ENCODE assay signal across 13 cellular contexts in genomic region chr10:126133906-126134703, GRCh38.
A peak's percentile ranks its signal among the peaks of the same experiment; 100 is the strongest.
DNase-seq lines count a peak whose midpoint lies in the region; FAIRE-seq and TF ChIP-seq lines count a peak whose summit lies in the region.
"Had no signal": no experiment of that assay in that cellular context is flagged by ENCODE, and none has a peak within 500 bp of the region (broad histone marks: within the 10 kb centered on the region; RNA-seq: fewer than 3 reads in every experiment).

No MANE protein-coding gene starts in this region.

- no peak overlapping the region for H3K14ac ChIP-seq in mesenchymal stem cell (ENCODE audit: low read length in 2 of 2)

- 4% methylated on average over 5 of the region's 6 CpGs for WGBS in mesenchymal stem cell

- H3K18ac ChIP-seq in mesenchymal stem cell (ENCODE audit: low read depth in 1 of 2, low read length in 2 of 2), result peak overlapping the region in 1 of 2 experiments; percentile 16

- H2BK5ac ChIP-seq in mesenchymal stem cell (ENCODE audit: low read depth, low read length, poor library complexity, severe bottlenecking), result no peak overlapping the region

- no peak overlapping the region for H2BK120ac ChIP-seq in mesenchymal stem cell (ENCODE audit: low read depth, low read length)

- H4K91ac ChIP-seq in mesenchymal stem cell (ENCODE audit: low read length), result no peak overlapping the region

- TF ChIP-seq CTCF in AG09319 (IDR thresholded peaks at IDR 0.05; ENCODE audit: low read depth, low read length), result no peak

- H3K9me3 ChIP-seq in MG63 (peaks cover 6% of the 10 kb centered on the region), mesenchymal stem cell (ENCODE audit: control insufficient read depth, low read length) (no peaks in the 10 kb centered on the region)
- H3K9me3 ChIP-seq: psoas muscle had no signal

- H3K27me3 ChIP-seq in MG63 (no peaks in the 10 kb centered on the region), mesenchymal stem cell (ENCODE audit: control insufficient read depth in 1 of 2, insufficient read depth in 1 of 2, low read length in 2 of 2) (no peaks in the 10 kb centered on the region)

- no peak overlapping the region for H3K23ac ChIP-seq in mesenchymal stem cell (ENCODE audit: low read length in 2 of 2)

- H3K4me2 ChIP-seq in mesenchymal stem cell (ENCODE audit: low read length, poor library complexity, severe bottlenecking), result no peak overlapping the region

- peak overlapping the region; percentile 37 for H3K27ac ChIP-seq in mesenchymal stem cell (ENCODE audit: low read length, poor library complexity, severe bottlenecking)
- H3K27ac ChIP-seq: psoas muscle, VCaP had no signal

- no peak overlapping the region for H2AFZ ChIP-seq in mesenchymal stem cell (ENCODE audit: low read depth, low read length)

- H2AK5ac ChIP-seq in mesenchymal stem cell (ENCODE audit: low read length, severe bottlenecking), result peak overlapping the region; percentile 34

- DNase-seq in AG09319 (ENCODE audit: extremely low read depth, low read depth), result peak; percentile 47
- peak; percentile 60 for DNase-seq in MG63
- DNase-seq in dedifferentiated amniotic fluid mesenchymal stem cell (ENCODE audit: extremely low spot score), result peak; percentile 85
- peak; percentile 99 for DNase-seq in mesenchymal stem cell
- no peak for DNase-seq in frontal cortex (ENCODE audit: low spot score in 2 of 2)
- no peak for DNase-seq in NCI-H748 treated with DMSO at 0.1 percent for 48 hours (lab: John Stamatoyannopoulos, UW)
- DNase-seq in NK-92 treated with Interleukin-12 subunit alpha and Interleukin-12 subunit beta, amount 100 ng/mL, for 24 hours (lab: John Stamatoyannopoulos, UW), result no peak
- no peak for DNase-seq in NCI-H2227 treated with DMSO at 0.1 percent for 48 hours (lab: John Stamatoyannopoulos, UW)
- DNase-seq: effector CD4-positive, alpha-beta T cell; GF-D8; psoas muscle; stimulated activated naive CD4-positive, alpha-beta T cell treated with Interleukin-2 at 50 U/mL for 16 hours had no signal

- peak overlapping the region; percentile 30 for H3K9ac ChIP-seq in mesenchymal stem cell (ENCODE audit: low read length)

- peak overlapping the region; percentile 35 for H4K8ac ChIP-seq in mesenchymal stem cell (ENCODE audit: low read length)

- peak overlapping the region; percentile 60 to 91 for H2BK12ac ChIP-seq in mesenchymal stem cell (ENCODE audit: low read length in 2 of 2)

- no peak for FAIRE-seq in frontal cortex (lab: Jason Lieb, UNC)

- no peak overlapping the region for H3K4me3 ChIP-seq in MG63
- no peak overlapping the region for H3K4me3 ChIP-seq in mesenchymal stem cell (ENCODE audit: insufficient read depth in 1 of 2, low read depth in 1 of 2, low read length in 2 of 2)
- H3K4me3 ChIP-seq: psoas muscle had no signal

- no peak overlapping the region for H3K4ac ChIP-seq in mesenchymal stem cell (ENCODE audit: low read depth in 1 of 2, low read length in 2 of 2)

- peaks cover 13% of the 10 kb centered on the region for H3K4me1 ChIP-seq in mesenchymal stem cell (ENCODE audit: control insufficient read depth, insufficient read depth, low read depth, low read length)
- H3K4me1 ChIP-seq: psoas muscle had no signal

- no peak overlapping the region for H2BK15ac ChIP-seq in mesenchymal stem cell (ENCODE audit: low read depth, poor library complexity, severe bottlenecking)

- H3K36me3 ChIP-seq in MG63, result no peaks in the 10 kb centered on the region; the same call in 1 of the 2 replicates
- H3K36me3 ChIP-seq in mesenchymal stem cell (ENCODE audit: control insufficient read depth in 1 of 2, insufficient read depth in 2 of 2, low read depth in 1 of 2, low read length in 2 of 2), result peaks cover 8 to 54% of the 10 kb centered on the region in 2 experiments

- no peaks in the 10 kb centered on the region for H3K79me1 ChIP-seq in mesenchymal stem cell (replicated peaks; ENCODE audit: low read length, poor library complexity, severe bottlenecking)

Comparison
In these comparisons a context has a peak if more than half of its experiments do, and no peak if none do; other contexts are left out.
1. DNase-seq: peak in AG09319 (single experiment), MG63 (single experiment), dedifferentiated amniotic fluid mesenchymal stem cell (single experiment) and mesenchymal stem cell (single experiment); none in frontal cortex (0 of 2), NCI-H748 treated with DMSO at 0.1 percent for 48 hours (single experiment), NK-92 treated with Interleukin-12 subunit alpha and Interleukin-12 subunit beta, amount 100 ng/mL, for 24 hours (single experiment) and NCI-H2227 treated with DMSO at 0.1 percent for 48 hours (single experiment).